ENCODE assay signal across 8 cellular contexts in the genomic region with DNA sequence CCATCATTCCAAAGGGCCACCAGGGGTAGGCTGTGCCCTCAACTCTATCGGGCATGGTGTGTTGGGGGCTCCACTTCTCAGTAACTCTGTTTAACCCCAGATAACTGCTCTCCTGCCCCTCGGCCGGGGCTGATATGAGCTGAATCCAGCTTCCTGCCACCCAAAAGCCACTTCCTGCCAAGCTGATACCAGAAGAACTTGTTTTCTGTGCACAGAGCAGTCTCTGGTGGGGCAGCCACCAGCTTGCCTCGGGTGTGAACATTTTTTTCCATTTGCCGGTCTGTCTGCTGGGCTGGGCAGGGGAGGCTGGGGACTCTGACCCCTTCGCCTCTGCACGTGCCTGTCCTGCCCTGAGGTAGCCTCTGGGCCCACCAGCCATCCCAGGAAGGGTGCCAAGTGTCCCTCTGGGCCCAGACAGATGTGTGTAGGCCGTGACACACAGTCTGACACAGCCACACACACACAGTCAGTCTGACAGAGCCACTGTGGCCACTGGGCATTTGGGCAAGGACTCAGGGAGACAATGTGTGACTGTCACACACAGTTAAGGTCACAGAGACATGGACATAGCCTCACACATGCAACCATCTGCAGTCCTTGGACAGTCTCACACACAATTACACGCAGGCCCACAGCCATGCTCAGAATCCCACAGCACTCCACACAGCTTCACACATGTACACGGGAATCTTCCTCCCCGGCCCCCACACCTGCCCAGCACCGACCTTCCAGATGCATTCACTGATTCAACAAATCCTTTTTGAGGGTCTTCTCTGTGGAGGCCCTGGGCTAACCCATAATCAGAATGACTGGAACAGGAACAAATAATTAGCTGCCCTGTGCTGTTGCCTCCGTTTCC. TPM values are rescaled to one million over a fixed set of nuclear protein-coding genes. Genes with fewer than 3 reads are reported as not detected.
A peak's percentile ranks its signal among the peaks of the same experiment; 100 is the strongest.
DNase-seq lines count a peak whose midpoint lies in the region; ATAC-seq and TF ChIP-seq lines count a peak whose summit lies in the region.

No MANE protein-coding gene starts in this region.

- H3K4ac ChIP-seq in trophoblast cell (ENCODE audit: low read depth, low read length), result no peak overlapping the region

- H3K36me3 ChIP-seq in trophoblast cell (ENCODE audit: control insufficient read depth in 1 of 2, insufficient read depth in 2 of 2, low read length in 2 of 2) (no peaks in the 10 kb centered on the region), tibial artery (no peaks in the 10 kb centered on the region), SJCRH30 (no peaks in the 10 kb centered on the region)

- H3K79me1 ChIP-seq in trophoblast cell (ENCODE audit: low read length), result peaks cover 9% of the 10 kb centered on the region

- H3K9ac ChIP-seq in trophoblast cell (ENCODE audit: low read length), result no peak overlapping the region

- H3K79me2 ChIP-seq in trophoblast cell (ENCODE audit: control insufficient read depth, insufficient read depth, low read length, poor library complexity), result no peaks in the 10 kb centered on the region

- peak overlapping the region; percentile 0 for H2AK5ac ChIP-seq in trophoblast cell (ENCODE audit: low read length)

- no peak for TF ChIP-seq CTCF in tibial artery (IDR thresholded peaks at IDR 0.05)

- H3K4me3 Mint-ChIP-seq in T-helper 1 cell treated with Interleukin-12 subunit alpha and Interleukin-12 subunit beta and Interleukin-4 antibody, amounts not matched to agents 30 μg/mL and 1 μg/mL, for 36 hours, result peak overlapping the region; percentile 74

- intact Hi-C loops in tibial artery (cut with DNase I; ENCODE audit: low total_unique reads), result no loop called here

- H4K12ac ChIP-seq in trophoblast cell (ENCODE audit: low read depth, low read length), result no peak overlapping the region

- H2AFZ ChIP-seq in trophoblast cell (ENCODE audit: insufficient read depth, low read length, poor library complexity), result no peak overlapping the region

- peak; percentile 64 for DNase-seq in GF-D8 (lab: John Stamatoyannopoulos, UW)
- peak; percentile 50 for DNase-seq in activated naive CD4-positive, alpha-beta T cell treated with anti-CD3 and anti-CD28 coated beads, Interleukin-2, amount 50 U/mL, for 16 hours
- no peak for DNase-seq in trophoblast cell
- DNase-seq in hypothalamus (lab: John Stamatoyannopoulos, UW), result no peak
- DNase-seq in tibial artery, result no peak
- DNase-seq in SJCRH30, result no peak

- H3K23ac ChIP-seq in trophoblast cell (ENCODE audit: low read length), result peak overlapping the region; percentile 18

- H3K9me3 ChIP-seq in trophoblast cell (ENCODE audit: insufficient read depth, low read depth, low read length), result peaks cover 5% of the 10 kb centered on the region
- no peaks in the 10 kb centered on the region for H3K9me3 ChIP-seq in tibial artery
- H3K9me3 ChIP-seq in SJCRH30 (replicated peaks), result no peaks in the 10 kb centered on the region

- H4K91ac ChIP-seq in trophoblast cell (ENCODE audit: low read depth, low read length), result peak overlapping the region; percentile 48

- no peak for ATAC-seq in HG03457 (IDR thresholded peaks at IDR 0.05; ENCODE audit: unreplicated experiment)

- H3K4me1 Mint-ChIP-seq in T-helper 1 cell treated with Interleukin-12 subunit alpha and Interleukin-12 subunit beta and Interleukin-4 antibody, amounts not matched to agents 30 μg/mL and 1 μg/mL, for 36 hours (ENCODE audit: low read depth), result peaks cover 63% of the 10 kb centered on the region

- peak overlapping the region; percentile 30 for H3K4me2 ChIP-seq in trophoblast cell (ENCODE audit: low read length)

- peak overlapping the region; percentile 20 for H2BK12ac ChIP-seq in trophoblast cell (ENCODE audit: low read length)

- no peaks in the 10 kb centered on the region for H3K9me3 Mint-ChIP-seq in T-helper 1 cell treated with Interleukin-12 subunit alpha and Interleukin-12 subunit beta and Interleukin-4 antibody, amounts not matched to agents 30 μg/mL and 1 μg/mL, for 36 hours

- no peaks in the 10 kb centered on the region for H3K27me3 Mint-ChIP-seq in T-helper 1 cell treated with Interleukin-12 subunit alpha and Interleukin-12 subunit beta and Interleukin-4 antibody, amounts not matched to agents 30 μg/mL and 1 μg/mL, for 36 hours (ENCODE audit: low read depth)

- peaks cover 8% of the 10 kb centered on the region for H3K36me3 Mint-ChIP-seq in T-helper 1 cell treated with Interleukin-12 subunit alpha and Interleukin-12 subunit beta and Interleukin-4 antibody, amounts not matched to agents 30 μg/mL and 1 μg/mL, for 36 hours (ENCODE audit: low read depth)

- H4K8ac ChIP-seq in trophoblast cell (ENCODE audit: low read depth, low read length), result peak overlapping the region; percentile 5

- peak overlapping the region; percentile 42 for H3K27ac ChIP-seq in trophoblast cell (ENCODE audit: low read depth, low read length)
- H3K27ac ChIP-seq in tibial artery, result no peak overlapping the region
- no peak overlapping the region for H3K27ac ChIP-seq in SJCRH30

- H3K4me3 ChIP-seq in trophoblast cell (ENCODE audit: low read depth, low read length) (peak overlapping the region; percentile 7), tibial artery (no peak overlapping the region), SJCRH30 (no peak overlapping the region)

- no CpG with 5 or more reads among the region's 13 CpGs for WGBS in trophoblast cell (ENCODE audit: extremely low coverage, insufficient coverage, insufficient read length)

- no peak overlapping the region for H3K18ac ChIP-seq in trophoblast cell (ENCODE audit: low read length)

- H2BK5ac ChIP-seq in trophoblast cell (ENCODE audit: low read depth, low read length, poor library complexity), result no peak overlapping the region

- H3K4me1 ChIP-seq in trophoblast cell (ENCODE audit: control insufficient read depth in 1 of 2, insufficient read depth in 2 of 2, low read length in 2 of 2) (peaks cover 37 to 40% of the 10 kb centered on the region in 2 experiments), tibial artery (peaks cover 0 to 33% (median 20%) of the 10 kb centered on the region in 4 donors), SJCRH30 (peaks cover 12% of the 10 kb centered on the region)

- H3K27ac Mint-ChIP-seq in T-helper 1 cell treated with Interleukin-12 subunit alpha and Interleukin-12 subunit beta and Interleukin-4 antibody, amounts not matched to agents 30 μg/mL and 1 μg/mL, for 36 hours, result peak overlapping the region; percentile 96

- H3K27me3 ChIP-seq in trophoblast cell (ENCODE audit: insufficient read depth, low read length) (no peaks in the 10 kb centered on the region), tibial artery (peaks cover 0 to 61% of the 10 kb centered on the region in 2 donors), SJCRH30 (peaks cover 71% of the 10 kb centered on the region)

- peak overlapping the region; percentile 16 for H3K14ac ChIP-seq in trophoblast cell (ENCODE audit: low read length)

- H2BK120ac ChIP-seq in trophoblast cell (ENCODE audit: insufficient read depth, low read length, poor library complexity), result peak overlapping the region; percentile 11

RNA-seq across cellular contexts. Expression of a gene that starts 45.1 kb away (rescaled TPM):
- polyA plus RNA-seq in trophoblast cell (2013), result 38.6 and 40.8 TPM in 2 replicates
- 2.4 and 2.5 TPM in 2 replicates for total RNA-seq in SJCRH30 (2014; rRNA removed; shearing (Covaris generic))

Comparison
In these comparisons a context has a peak if more than half of its experiments do, and no peak if none do; other contexts are left out.
1. DNase-seq: peak in GF-D8 (single experiment) and activated naive CD4-positive, alpha-beta T cell treated with anti-CD3 and anti-CD28 coated beads, Interleukin-2, amount 50 U/mL, for 16 hours (single experiment); none in trophoblast cell (0 of 2), hypothalamus (0 of 51), tibial artery (0 of 2) and SJCRH30 (0 of 2).